ENCODE assay signal across 24 cellular contexts in the genomic region with DNA sequence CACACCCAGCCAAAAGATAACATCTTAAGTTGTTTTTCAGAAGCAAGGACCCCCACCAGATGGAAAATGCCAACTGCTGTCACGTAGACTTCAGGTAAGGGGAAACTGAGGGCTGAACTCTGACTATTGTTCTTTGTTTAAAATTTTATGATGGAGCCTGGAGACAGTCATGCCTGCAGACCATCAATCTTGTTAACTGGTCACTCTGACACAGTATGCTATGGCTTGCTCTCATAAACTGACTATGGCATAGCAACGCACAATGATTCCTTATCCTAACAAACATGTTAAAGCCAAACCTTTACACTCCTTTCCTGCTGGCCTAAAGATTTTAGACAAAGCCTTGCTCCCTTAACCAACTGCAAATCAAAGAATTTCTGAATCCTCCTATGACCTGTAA.
"Had no signal": no experiment of that assay in that cellular context is flagged by ENCODE, and none has a peak within 500 bp of the region (broad histone marks: within the 10 kb centered on the region; RNA-seq: fewer than 3 reads in every experiment).

No MANE protein-coding gene starts in this region.

- DNase-seq: stimulated activated CD4-positive, alpha-beta T cell treated with anti-CD3 and anti-CD28 coated beads, Interleukin-2, amount 100 ng/mL, for 48 hours; stimulated activated CD4-positive, alpha-beta T cell treated with anti-CD3 and anti-CD28 coated beads, Interleukin-4, amount 100 ng/mL, for 1 hour; stimulated activated CD4-positive, alpha-beta T cell treated with anti-CD3 and anti-CD28 coated beads, Interleukin-4, amount 100 ng/mL, for 24 hours; stimulated activated CD4-positive, alpha-beta T cell treated with anti-CD3 and anti-CD28 coated beads, Interleukin-4, amount 100 ng/mL, for 4 hours; stimulated activated CD8-positive, alpha-beta memory T cell treated with anti-CD3 and anti-CD28 coated beads, Interleukin-4, amount 100 ng/mL, for 48 hours; stimulated activated naive B cell treated with anti-CD40 and anti-IgM and Interleukin-4, amounts not matched to agents 10 μg/mL and 1 μg/mL and 100 μg/mL, for 72 hours; stimulated activated naive CD4-positive, alpha-beta T cell; stimulated activated naive CD4-positive, alpha-beta T cell treated with Interleukin-2 at 50 U/mL for 16 hours; stimulated activated naive CD8-positive, alpha-beta T cell treated with anti-CD3 and anti-CD28 coated beads, Interleukin-15, amount 100 ng/mL, for 72 hours; stimulated activated naive CD8-positive, alpha-beta T cell treated with anti-CD3 and anti-CD28 coated beads, Interleukin-15, Interleukin-2, amounts not matched to agents 100 U/mL and 50 U/mL, for 24 hours; stomach; substantia nigra; testis; thyroid gland; tibial artery; transverse colon; trophoblast cell; upper lobe of left lung; upper lobe of right lung; uterus had no signal

- H3K36me3 ChIP-seq: stomach, suprapubic skin, thoracic aorta, thyroid gland, tibial artery, tibial nerve, transverse colon, upper lobe of left lung, upper lobe of right lung, uterus, vagina had no signal

- H3K4me1 ChIP-seq: stomach, suprapubic skin, testis, thyroid gland, tibial artery, tibial nerve, transverse colon, upper lobe of left lung, upper lobe of right lung, uterus, vagina had no signal

- H3K9me3 ChIP-seq: suprapubic skin, testis, thoracic aorta, thyroid gland, upper lobe of right lung, uterus, vagina had no signal

- H3K27ac ChIP-seq: stomach, suprapubic skin, testis, thoracic aorta, thyroid gland, tibial artery, tibial nerve, transverse colon, upper lobe of left lung, upper lobe of right lung, uterus, vagina had no signal

- H3K4me3 ChIP-seq: stomach, suprapubic skin, testis, thoracic aorta, thyroid gland, tibial artery, tibial nerve, transverse colon, upper lobe of left lung, upper lobe of right lung, uterus, vagina had no signal
